ENCODE assay signal across 27 cellular contexts in genomic region chr3:176951586-176952292, GRCh38.
DNase-seq lines count a peak whose midpoint lies in the region; ATAC-seq and TF ChIP-seq lines count a peak whose summit lies in the region.
"Had no signal": no experiment of that assay in that cellular context is flagged by ENCODE, and none has a peak within 500 bp of the region (broad histone marks: within the 10 kb centered on the region; RNA-seq: fewer than 3 reads in every experiment).

No MANE protein-coding gene starts in this region.

- no peak for ATAC-seq in HG03159 (IDR thresholded peaks at IDR 0.05; ENCODE audit: unreplicated experiment)
- ATAC-seq: activated CD4-positive, CD25-positive, alpha-beta regulatory T cell treated with anti-CD3 and anti-CD28 coated beads, Interleukin-2, amount 50 U/mL, for 24 hours; activated CD8-positive, alpha-beta T cell treated with anti-CD3 and anti-CD28 coated beads, Interleukin-2, amount 10 ng/mL, durations not matched to agents 7 days and 5 days; GM23338; naive thymus-derived CD4-positive, alpha-beta T cell; stimulated activated naive CD8-positive, alpha-beta T cell treated with anti-CD3 and anti-CD28 coated beads, Interleukin-15, amount 100 ng/mL, for 72 hours had no signal

- intact Hi-C loops in ascending aorta (cut with DNase I) = loop anchor here (10.0 kb wide), 1 partner anchor 1433 kb away; no protein-coding TSS in a partner anchor

- H3K27me3 ChIP-seq in ascending aorta (no peaks in the 10 kb centered on the region), skeletal muscle tissue (ENCODE audit: control insufficient read depth in 3 of 3, insufficient read depth in 3 of 3, low read length in 3 of 3) (no peaks in the 10 kb centered on the region)
- H3K27me3 ChIP-seq: tibial nerve had no signal

- DNase-seq in GM03348 (ENCODE audit: low spot score) (peak; percentile 30), ascending aorta (ENCODE audit: low spot score in 2 of 2) (no peak), hepatic stellate cell (ENCODE audit: low spot score) (peak; percentile 23), NCI-H2171 (lab: John Stamatoyannopoulos, UW) (no peak)
- no peak for DNase-seq in activated CD4-positive, alpha-beta T cell treated with anti-CD3 and anti-CD28 coated beads for 48 hours
- DNase-seq: activated CD8-positive, alpha-beta T cell treated with anti-CD3 and anti-CD28 coated beads, Interleukin-2, amount 10 ng/mL, durations not matched to agents 7 days and 5 days; effector CD8-positive, alpha-beta T cell; HFFc6; hypothalamus; immature natural killer cell; KG1; MM.1S; naive thymus-derived CD4-positive, alpha-beta T cell; NCI-H1417; NCI-H2081; NCI-H345; NCI-H774; nucleus accumbens; stimulated activated CD4-positive, alpha-beta T cell treated with anti-CD3 and anti-CD28 coated beads, Interleukin-1b, Interleukin-23, amount 100 ng/mL, for 48 hours; stimulated activated CD8-positive, alpha-beta memory T cell treated with anti-CD3 and anti-CD28 coated beads, Interleukin-4, amount 100 ng/mL, for 48 hours; stimulated activated naive CD8-positive, alpha-beta T cell treated with anti-CD3 and anti-CD28 coated beads, Interleukin-15, amount 100 ng/mL, for 72 hours had no signal

- H3K9ac ChIP-seq in skeletal muscle tissue (ENCODE audit: low read depth in 1 of 3, low read length in 3 of 3) = peak overlapping the region in 1 of 3 donors; percentile 26

- H3K4me1 ChIP-seq in ascending aorta (peaks cover 0 to 25% of the 10 kb centered on the region in 2 donors), skeletal muscle tissue (ENCODE audit: control insufficient read depth in 3 of 3, insufficient read depth in 3 of 3, low read length in 3 of 3) (peaks cover 29 to 35% (median 29%) of the 10 kb centered on the region in 3 donors)

- no peak for TF ChIP-seq CTCF in ascending aorta (IDR thresholded peaks at IDR 0.05)

- H3K4me3 ChIP-seq in ascending aorta = no peak overlapping the region
- no peak overlapping the region for H3K4me3 ChIP-seq in skeletal muscle tissue (ENCODE audit: low read length in 3 of 3)
- H3K4me3 ChIP-seq: GM23338, skin epidermis, tibial nerve had no signal

- no peaks in the 10 kb centered on the region for H3K9me3 ChIP-seq in ascending aorta
- no peaks in the 10 kb centered on the region for H3K9me3 ChIP-seq in skeletal muscle tissue (ENCODE audit: control insufficient read depth in 3 of 3, low read length in 3 of 3)
- H3K9me3 ChIP-seq: tibial nerve had no signal

- H3K27ac ChIP-seq in ascending aorta (peak overlapping the region; percentile 70 to 76), skeletal muscle tissue (ENCODE audit: low read depth, low read length) (peak overlapping the region; percentile 87)
- H3K27ac ChIP-seq: skin epidermis, tibial nerve had no signal

- no peaks in the 10 kb centered on the region for H3K36me3 ChIP-seq in ascending aorta
- no peaks in the 10 kb centered on the region for H3K36me3 ChIP-seq in skeletal muscle tissue (ENCODE audit: control insufficient read depth in 3 of 3, insufficient read depth in 3 of 3, low read length in 3 of 3)
- H3K36me3 ChIP-seq: tibial nerve had no signal

Comparison
In these comparisons a context has a peak if more than half of its experiments do, and no peak if none do; other contexts are left out.
1. DNase-seq: peak in GM03348 (single experiment) and hepatic stellate cell (single experiment); none in ascending aorta (0 of 2), activated CD4-positive, alpha-beta T cell treated with anti-CD3 and anti-CD28 coated beads for 48 hours (single experiment) and NCI-H2171 (single experiment).